34 cellular contexts compared by ENCODE assay signal in genomic region chr1:210289248-210289647, GRCh38.
"Had no signal": no experiment of that assay in that cellular context is flagged by ENCODE, and none has a peak within 500 bp of the region (broad histone marks: within the 10 kb centered on the region; RNA-seq: fewer than 3 reads in every experiment).

No MANE protein-coding gene starts in this region.

- H3K9me3 ChIP-seq: MG63 had no signal

- DNase-seq: Karpas-422, Kasumi-1, MG63, MM.1S, MV-4-11, NCI-H1048, NCI-H1092, NCI-H1092 treated with DMSO at 0.1 percent for 48 hours, NCI-H1105, NCI-H1105 treated with DMSO at 0.1 percent for 48 hours, NCI-H1417, NCI-H1417 treated with DMSO at 0.1 percent for 48 hours, NCI-H1436, NCI-H1436 treated with DMSO at 0.1 percent for 48 hours, NCI-H146, NCI-H1694, NCI-H1694 treated with DMSO at 0.1 percent for 48 hours, NCI-H187, NCI-H187 treated with DMSO at 0.1 percent for 48 hours, NCI-H1930, NCI-H2029, NCI-H2029 treated with DMSO at 0.1 percent for 48 hours, NCI-H2081, NCI-H2081 treated with DMSO at 0.1 percent for 48 hours, NCI-H2107, NCI-H2171, NCI-H2171 treated with DMSO at 0.1 percent for 48 hours, NCI-H2227 treated with DMSO at 0.1 percent for 48 hours, NCI-H226, NCI-H345, NCI-H446, NCI-H446 treated with DMSO at 0.1 percent for 48 hours, NCI-H510A, NCI-H510A treated with DMSO at 0.1 percent for 48 hours had no signal

- H3K36me3 ChIP-seq: MG63 had no signal

- H3K4me3 ChIP-seq: MG63 had no signal
